23 cellular contexts compared by ENCODE assay signal in the genomic region with DNA sequence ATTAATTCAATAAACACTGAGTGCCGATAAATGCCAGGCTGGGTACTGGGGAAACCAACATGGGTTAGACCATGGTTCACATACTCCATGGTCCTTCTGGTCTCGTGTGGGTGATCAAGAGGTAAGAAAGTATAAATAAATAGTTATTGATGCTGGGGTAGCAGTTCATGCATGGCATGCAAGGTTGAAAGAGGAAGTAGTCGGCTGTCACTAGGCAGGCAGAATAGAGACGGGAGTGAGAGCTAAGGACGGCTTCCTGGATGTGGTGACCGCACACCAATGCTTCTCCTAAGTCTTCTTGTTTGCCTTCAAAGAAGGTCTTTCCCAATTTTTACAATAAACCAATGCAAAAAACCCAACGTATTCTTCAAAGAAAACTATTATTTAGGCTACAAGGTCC.
DNase-seq lines count a peak whose midpoint lies in the region; ATAC-seq and TF ChIP-seq lines count a peak whose summit lies in the region.
"Had no signal": no experiment of that assay in that cellular context is flagged by ENCODE, and none has a peak within 500 bp of the region (broad histone marks: within the 10 kb centered on the region; RNA-seq: fewer than 3 reads in every experiment).

No MANE protein-coding gene starts in this region.

- no peaks in the 10 kb centered on the region for H3K9me3 ChIP-seq in CD4-positive, alpha-beta T cell (ENCODE audit: control insufficient read depth, low read length)
- H3K9me3 ChIP-seq: thoracic aorta had no signal

- peak; percentile 44 for DNase-seq in CD1c-positive myeloid dendritic cell (ENCODE audit: extremely low spot score)
- DNase-seq in KBM-7 = peak; percentile 54
- DNase-seq in germinal center (ENCODE audit: low spot score) = peak; percentile 47
- no peak for DNase-seq in CD4-positive, alpha-beta T cell
- DNase-seq in ureter (ENCODE audit: low spot score) = no peak
- no peak for DNase-seq in SKM-1 treated with dmso at 0.1 percent for 144 hours (lab: John Stamatoyannopoulos, UW; ENCODE audit: unreplicated experiment)
- DNase-seq: activated CD4-positive, alpha-beta T cell treated with anti-CD3 and anti-CD28 coated beads for 4 hours; activated CD8-positive, alpha-beta memory T cell treated with anti-CD3 and anti-CD28 coated beads, Interleukin-2, amount 50 U/mL, for 4 hours; activated effector memory CD4-positive, alpha-beta T cell treated with Interleukin-2 at 50 U/mL for 16 hours; CD4-positive, alpha-beta memory T cell; dermis blood vessel endothelial cell; DMS79; foreskin melanocyte; IMR-90; NCI-H1092; PC-3; stimulated activated CD4-positive, alpha-beta T cell treated with anti-CD3 and anti-CD28 coated beads, Interleukin-4, amount 100 ng/mL, for 4 hours had no signal

- no peaks in the 10 kb centered on the region for H3K27me3 Mint-ChIP-seq in CD4-positive, alpha-beta T cell
- H3K27me3 Mint-ChIP-seq: CD4-positive, alpha-beta memory T cell had no signal

- CTCF ChIA-PET in CD4-positive, alpha-beta T cell (lab: Charles Lee) = no interaction called here

- H3K36me3 Mint-ChIP-seq in CD4-positive, alpha-beta T cell (ENCODE audit: low read depth) = no peaks in the 10 kb centered on the region
- H3K36me3 Mint-ChIP-seq: CD4-positive, alpha-beta memory T cell had no signal

- in situ Hi-C loops in KBM-7 (cut with MboI; ENCODE audit: low pct_unique_long_range_greater_than_20kb, low sequenced_read_pairs) = no loop called here

- no peaks in the 10 kb centered on the region for H3K9me3 Mint-ChIP-seq in CD4-positive, alpha-beta T cell

- H3K4me1 Mint-ChIP-seq in CD4-positive, alpha-beta T cell (ENCODE audit: low read depth) = no peaks in the 10 kb centered on the region
- H3K4me1 Mint-ChIP-seq: CD4-positive, alpha-beta memory T cell had no signal

- H3K4me3 Mint-ChIP-seq in CD4-positive, alpha-beta T cell = no peak overlapping the region
- H3K4me3 Mint-ChIP-seq: CD4-positive, alpha-beta memory T cell had no signal

- H3K27me3 ChIP-seq in CD4-positive, alpha-beta T cell (ENCODE audit: control insufficient read depth, insufficient read depth, low read length) = no peaks in the 10 kb centered on the region
- H3K27me3 ChIP-seq: cardiac muscle cell had no signal

- no peak overlapping the region for H3K27ac Mint-ChIP-seq in CD4-positive, alpha-beta T cell
- H3K27ac Mint-ChIP-seq: CD4-positive, alpha-beta memory T cell had no signal

- TF ChIP-seq CTCF in CD4-positive, alpha-beta T cell (IDR thresholded peaks at IDR 0.05) = no peak

- POLR2A ChIA-PET in CD4-positive, alpha-beta T cell (lab: Charles Lee) = no interaction called here

- intact Hi-C loops in CD4-positive, alpha-beta T cell (cut with DNase I, micrococcal nuclease) = no loop called here

- ATAC-seq in GM21423 (IDR thresholded peaks at IDR 0.05; ENCODE audit: unreplicated experiment) = peak; percentile 59
- no peak for ATAC-seq in CD4-positive, alpha-beta T cell (ENCODE audit: poor library complexity)
- ATAC-seq in GM18498 (IDR thresholded peaks at IDR 0.05; ENCODE audit: unreplicated experiment) = no peak
- ATAC-seq: PC-3 had no signal

- no peak overlapping the region for H3K27ac ChIP-seq in CD4-positive, alpha-beta T cell (ENCODE audit: low read depth, low read length)
- H3K27ac ChIP-seq: cardiac muscle cell, epithelial cell of prostate, SK-N-MC, thoracic aorta had no signal

Comparison
In these comparisons a context has a peak if more than half of its experiments do, and no peak if none do; other contexts are left out.
1. DNase-seq: peak in CD1c-positive myeloid dendritic cell (single experiment), KBM-7 (single experiment) and germinal center (single experiment); none in CD4-positive, alpha-beta T cell (0 of 10), ureter (single experiment) and SKM-1 treated with dmso at 0.1 percent for 144 hours (single experiment).